Comparison of ENCODE assay signal across 8 cellular contexts in genomic region chr6:149060985-149061760, GRCh38.
A peak's percentile ranks its signal among the peaks of the same experiment; 100 is the strongest.
DNase-seq lines count a peak whose midpoint lies in the region; ATAC-seq and TF ChIP-seq lines count a peak whose summit lies in the region.

No MANE protein-coding gene starts in this region.

- no peaks in the 10 kb centered on the region for H3K9me3 Mint-ChIP-seq in chondrocyte (ENCODE audit: low read depth)

- no peak for TF ChIP-seq CTCF in chondrocyte (IDR thresholded peaks at IDR 0.05)

- H3K36me3 Mint-ChIP-seq in chondrocyte (ENCODE audit: low read depth): no peaks in the 10 kb centered on the region

- peak overlapping the region; percentile 89 for H3K27ac Mint-ChIP-seq in chondrocyte (ENCODE audit: unreplicated experiment)

- H3K4me1 Mint-ChIP-seq in chondrocyte (ENCODE audit: low read depth): peaks cover 78% of the 10 kb centered on the region

- H3K27me3 Mint-ChIP-seq in chondrocyte (ENCODE audit: low read depth): no peaks in the 10 kb centered on the region

- DNase-seq in SIG-M5 treated with dmso at 0.1 percent for 504 hours (lab: John Stamatoyannopoulos, UW; ENCODE audit: unreplicated experiment) (peak; percentile 36), SIG-M5 (lab: John Stamatoyannopoulos, UW) (no peak), NCI-H510A treated with DMSO at 0.1 percent for 48 hours (lab: John Stamatoyannopoulos, UW) (peak; percentile 75), chondrocyte (ENCODE audit: low spot score) (no peak), renal cortical epithelial cell (ENCODE audit: low read depth) (peak; percentile 69)
- DNase-seq in stimulated activated CD4-positive, alpha-beta T cell treated with anti-CD3 and anti-CD28 coated beads, Interleukin-12 subunit alpha, Interleukin-12 subunit beta, amount 100 ng/mL, for 4 hours: no peak

- peak overlapping the region; percentile 44 for H3K4me3 Mint-ChIP-seq in chondrocyte (ENCODE audit: unreplicated experiment)

- no peak for ATAC-seq in HG03460 (IDR thresholded peaks at IDR 0.05; ENCODE audit: unreplicated experiment)
- no peak for ATAC-seq in HG02852 (IDR thresholded peaks at IDR 0.05; ENCODE audit: unreplicated experiment)

Comparison
In these comparisons a context has a peak if more than half of its experiments do, and no peak if none do; other contexts are left out.
1. DNase-seq: peak in SIG-M5 treated with dmso at 0.1 percent for 504 hours (single experiment), NCI-H510A treated with DMSO at 0.1 percent for 48 hours (single experiment) and renal cortical epithelial cell (single experiment); none in SIG-M5 (single experiment), chondrocyte (single experiment) and stimulated activated CD4-positive, alpha-beta T cell treated with anti-CD3 and anti-CD28 coated beads, Interleukin-12 subunit alpha, Interleukin-12 subunit beta, amount 100 ng/mL, for 4 hours (single experiment).